In the genomic region with DNA sequence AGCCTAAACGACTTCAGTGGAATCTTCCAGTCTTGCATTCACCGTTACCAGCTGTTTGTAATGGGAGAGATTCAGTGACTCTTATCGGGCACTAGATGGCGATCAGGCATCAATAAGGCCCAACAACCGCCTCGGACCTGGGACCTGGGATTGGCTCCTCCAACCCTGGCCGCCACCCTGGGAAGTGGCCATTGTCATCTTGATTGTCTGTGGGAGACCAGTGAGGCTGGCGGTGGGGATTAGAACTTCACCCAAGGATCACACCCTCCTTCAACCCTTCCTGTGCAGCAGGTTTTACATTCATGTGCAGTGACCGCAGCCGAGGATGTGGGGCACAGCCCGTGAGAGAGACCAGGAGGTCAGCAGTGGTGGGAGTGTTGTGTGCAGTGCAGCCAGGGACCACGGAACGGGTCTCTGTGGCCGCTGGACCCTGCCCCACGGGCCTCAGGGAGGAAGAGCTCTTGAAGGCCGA, we compare ENCODE assay signal across 9 cellular contexts.
DNase-seq lines count a peak whose midpoint lies in the region; ATAC-seq and TF ChIP-seq lines count a peak whose summit lies in the region.
"Had no signal": no experiment of that assay in that cellular context is flagged by ENCODE, and none has a peak within 500 bp of the region (broad histone marks: within the 10 kb centered on the region; RNA-seq: fewer than 3 reads in every experiment).

No MANE protein-coding gene starts in this region.

- ATAC-seq in natural killer cell = peak; percentile 50 to 74 (median 73)

- no peaks in the 10 kb centered on the region for H3K9me3 Mint-ChIP-seq in natural killer cell
- H3K9me3 Mint-ChIP-seq: dendritic cell treated with granulocyte-macrophage colony-stimulating factor and Interleukin-4, amounts not matched to agents 40 ng/mL and 50 ng/mL, for 4 days had no signal

- H3K27ac ChIP-seq in esophagus squamous epithelium = peak overlapping the region in 2 of 4 donors; percentile 42

- H3K36me3 ChIP-seq in NT2/D1 (ENCODE audit: insufficient read depth, insufficient read length, low read length) (no peaks in the 10 kb centered on the region), esophagus squamous epithelium (no peaks in the 10 kb centered on the region)

- peaks cover 15% of the 10 kb centered on the region; the same call in 1 of the 2 replicates for H3K9me3 ChIP-seq in NT2/D1 (ENCODE audit: insufficient read depth, low read length)
- H3K9me3 ChIP-seq in esophagus squamous epithelium = peaks cover 0 to 5% (median 0%) of the 10 kb centered on the region in 3 donors

- H3K4me1 ChIP-seq in NT2/D1 (ENCODE audit: insufficient read depth, insufficient read length) = peaks cover 7% of the 10 kb centered on the region
- H3K4me1 ChIP-seq in esophagus squamous epithelium = peaks cover 3 to 51% (median 11%) of the 10 kb centered on the region in 3 donors

- no peaks in the 10 kb centered on the region for H3K27me3 Mint-ChIP-seq in natural killer cell (ENCODE audit: low read depth in 2 of 2)

- 13 to 22% methylated on average over 10 of the region's 16 CpGs for WGBS in esophagus squamous epithelium, 2 donors

- peak; percentile 83 for DNase-seq in EH (ENCODE audit: low read depth)
- DNase-seq in HS-5 (ENCODE audit: low read depth) = peak; percentile 55
- DNase-seq in NT2/D1 (ENCODE audit: low read depth, low spot score) = peak; percentile 82
- DNase-seq in activated T-cell treated with anti-CD3 and anti-CD28 coated beads for 4 hours = peak; percentile 21
- DNase-seq in esophagus squamous epithelium (lab: John Stamatoyannopoulos, UW) = no peak
- DNase-seq in natural killer cell = peak; percentile 41
- DNase-seq in superior temporal gyrus (ENCODE audit: extremely low spot score) = peak; percentile 84
- DNase-seq in OCI-M2 (lab: John Stamatoyannopoulos, UW; ENCODE audit: unreplicated experiment) = no peak

- H3K9ac ChIP-seq in NT2/D1 (ENCODE audit: insufficient read length, low read depth) = no peak overlapping the region

- intact Hi-C loops in esophagus squamous epithelium (cut with DNase I) = loop anchor here (5.0 to 10.0 kb wide), 2 partner anchors 119 to 367 kb away; no protein-coding TSS in a partner anchor
- intact Hi-C loops in natural killer cell (cut with micrococcal nuclease) = loop anchor here (1.0 to 10.0 kb wide), 4 partner anchors 157 to 365 kb away; no protein-coding TSS in a partner anchor

- TF ChIP-seq CTCF in esophagus squamous epithelium (IDR thresholded peaks at IDR 0.05) (peak; percentile 69 to 89 (median 74)), natural killer cell (IDR thresholded peaks at IDR 0.05) (peak; percentile 76)

- TF ChIP-seq POLR2A in esophagus squamous epithelium (IDR thresholded peaks at IDR 0.05) = no peak

- H3K27me3 ChIP-seq in NT2/D1 (ENCODE audit: insufficient read depth, insufficient read length) = no peaks in the 10 kb centered on the region
- H3K27me3 ChIP-seq in esophagus squamous epithelium = peaks cover 0 to 22% (median 0%) of the 10 kb centered on the region in 4 donors

- H3K4me3 ChIP-seq in NT2/D1 (ENCODE audit: insufficient read length, low read depth) = no peak overlapping the region
- no peak overlapping the region for H3K4me3 ChIP-seq in esophagus squamous epithelium

- peaks cover 41 to 43% of the 10 kb centered on the region in 2 donors for H3K4me1 Mint-ChIP-seq in natural killer cell

- peak overlapping the region; percentile 83 for H3K4me3 Mint-ChIP-seq in natural killer cell
- H3K4me3 Mint-ChIP-seq: dendritic cell treated with granulocyte-macrophage colony-stimulating factor and Interleukin-4, amounts not matched to agents 40 ng/mL and 50 ng/mL, for 4 days had no signal

- H3K36me3 Mint-ChIP-seq in natural killer cell = no peaks in the 10 kb centered on the region

- H3K27ac Mint-ChIP-seq in natural killer cell = peak overlapping the region; percentile 72 to 88
- H3K27ac Mint-ChIP-seq: dendritic cell treated with granulocyte-macrophage colony-stimulating factor and Interleukin-4, amounts not matched to agents 40 ng/mL and 50 ng/mL, for 4 days had no signal

Comparison
In these comparisons a context has a peak if more than half of its experiments do, and no peak if none do; other contexts are left out.
1. DNase-seq: peak in EH (single experiment), HS-5 (single experiment), NT2/D1 (single experiment), activated T-cell treated with anti-CD3 and anti-CD28 coated beads for 4 hours (single experiment), natural killer cell (single experiment) and superior temporal gyrus (single experiment); none in esophagus squamous epithelium (single experiment) and OCI-M2 (single experiment).